8 cellular contexts compared by ENCODE assay signal in the genomic region with DNA sequence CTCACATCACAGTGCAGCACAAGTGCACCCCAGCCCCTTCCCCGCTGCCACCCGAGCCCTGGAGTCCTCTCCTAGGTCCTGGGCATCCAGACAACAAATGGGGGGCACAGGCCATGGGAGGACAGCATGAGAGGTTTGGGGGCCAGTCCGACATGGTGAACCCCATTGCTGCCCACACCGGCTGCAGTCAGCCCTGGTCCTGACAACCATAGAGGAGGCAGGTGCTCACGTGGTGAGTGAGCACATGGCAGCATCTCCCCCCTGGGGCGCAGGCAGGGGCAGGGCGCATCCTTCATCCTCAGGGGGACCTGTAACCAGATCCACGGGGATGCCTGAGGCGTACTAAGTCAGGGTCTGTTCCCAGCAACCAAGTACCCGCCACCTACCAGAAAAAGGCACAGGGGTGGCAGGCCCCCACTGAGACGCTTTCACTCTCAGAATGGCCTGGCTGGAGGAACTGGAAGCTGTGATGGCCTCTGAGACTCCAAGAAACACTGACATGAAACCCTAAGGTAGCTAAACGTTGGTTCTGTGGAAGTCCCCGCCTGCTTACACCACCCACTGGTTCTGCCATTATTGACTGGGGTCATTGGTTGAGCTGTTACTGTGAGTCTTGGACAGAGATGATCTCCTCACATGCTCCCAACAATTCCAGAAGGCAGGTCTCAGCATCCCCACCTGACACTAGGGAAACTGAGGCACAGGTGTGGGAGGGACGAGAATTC. TPM values are rescaled to one million over a fixed set of nuclear protein-coding genes. Genes with fewer than 3 reads are reported as not detected.
DNase-seq lines count a peak whose midpoint lies in the region; ATAC-seq and TF ChIP-seq lines count a peak whose summit lies in the region.

No MANE protein-coding gene starts in this region.

- peak overlapping the region; percentile 82 to 97 for H3K27ac ChIP-seq in SK-N-SH (ENCODE audit: low read depth in 2 of 2, low read length in 1 of 2)
- H3K27ac ChIP-seq in epithelial cell of prostate: peak overlapping the region; percentile 66

- no peaks in the 10 kb centered on the region for H3K9me3 ChIP-seq in SK-N-SH

- WGBS in SK-N-SH (ENCODE audit: low lambda C conversion rate): 91% methylated on average over 5 of the region's 14 CpGs

- no peak for TF ChIP-seq RAD21 in SK-N-SH (IDR thresholded peaks at IDR 0.05; ENCODE audit: low read length)

- ATAC-seq in SK-N-SH treated with all-trans-retinoic acid at 6 μM for 48 hours: no peak
- ATAC-seq in stimulated activated naive CD8-positive, alpha-beta T cell treated with anti-CD3 and anti-CD28 coated beads, Interleukin-15, amount 100 ng/mL, for 72 hours: peak; percentile 21
- ATAC-seq in GM19328 (IDR thresholded peaks at IDR 0.05; ENCODE audit: unreplicated experiment): no peak
- no peak for ATAC-seq in HG03039 (IDR thresholded peaks at IDR 0.05; ENCODE audit: unreplicated experiment)
- no peak for ATAC-seq in Right ventricle myocardium inferior

- peak overlapping the region; percentile 66; the same call in 1 of the 2 replicates for H2AFZ ChIP-seq in SK-N-SH (ENCODE audit: low read depth)

- no peaks in the 10 kb centered on the region for H3K9me2 ChIP-seq in SK-N-SH

- TF ChIP-seq CTCF in SK-N-SH (IDR thresholded peaks at IDR 0.05): no peak

- POLR2A ChIA-PET in SK-N-SH (lab: Yijun Ruan, JAX): interaction anchor here (1.2 to 2.2 kb wide), 3 partner anchors 10 to 57 kb away, joined by 3 to 9 read pairs (median 8); a partner anchor contains a TSS

- H3K27ac Mint-ChIP-seq in stimulated activated naive CD8-positive, alpha-beta T cell treated with anti-CD3 and anti-CD28 coated beads, Interleukin-15, amount 100 ng/mL, for 72 hours: peak overlapping the region; percentile 34 to 92

- H3K9me3 Mint-ChIP-seq in stimulated activated naive CD8-positive, alpha-beta T cell treated with anti-CD3 and anti-CD28 coated beads, Interleukin-15, amount 100 ng/mL, for 72 hours: no peaks in the 10 kb centered on the region

- H3K4me1 ChIP-seq in SK-N-SH (ENCODE audit: control insufficient read depth in 1 of 2, insufficient read depth in 2 of 2, low read depth in 1 of 2, low read length in 1 of 2): peaks cover 11 to 33% of the 10 kb centered on the region in 2 experiments; a peak in 2 of 4 replicates

- H3K36me3 ChIP-seq in SK-N-SH (replicated peaks in 1 of 2; ENCODE audit: control insufficient read depth in 1 of 2, insufficient read depth in 2 of 2, low read length in 1 of 2): no peaks in the 10 kb centered on the region

- H3K79me2 ChIP-seq in SK-N-SH (ENCODE audit: insufficient read depth): no peaks in the 10 kb centered on the region

- peaks cover 73% of the 10 kb centered on the region for H3K4me1 Mint-ChIP-seq in stimulated activated naive CD8-positive, alpha-beta T cell treated with anti-CD3 and anti-CD28 coated beads, Interleukin-15, amount 100 ng/mL, for 72 hours

- H3K4me3 Mint-ChIP-seq in stimulated activated naive CD8-positive, alpha-beta T cell treated with anti-CD3 and anti-CD28 coated beads, Interleukin-15, amount 100 ng/mL, for 72 hours: peak overlapping the region; percentile 63 to 87

- no peak for TF ChIP-seq EP300 in SK-N-SH (IDR thresholded peaks at IDR 0.05; ENCODE audit: borderline replicate concordance in 1 of 2, low read depth in 1 of 2, low read length in 1 of 2)

- CTCF ChIA-PET in SK-N-SH (lab: Yijun Ruan, JAX): interaction anchor here (1.0 to 6.3 kb wide), 7 partner anchors 10 to 191 kb away, joined by 4 to 30 read pairs (median 7); a partner anchor contains a TSS

- peak overlapping the region in 1 of 2 experiments; percentile 43; a peak in 1 of 4 replicates for H3K4me3 ChIP-seq in SK-N-SH (ENCODE audit: low read depth in 2 of 2, low read length in 1 of 2)

- DNase-seq in SK-N-SH: no peak
- peak; percentile 9 for DNase-seq in T-helper 9 cell
- DNase-seq in epithelial cell of prostate (ENCODE audit: low read depth, low spot score): no peak
- peak; percentile 42 to 57 for DNase-seq in stimulated activated naive CD8-positive, alpha-beta T cell treated with anti-CD3 and anti-CD28 coated beads, Interleukin-15, amount 100 ng/mL, for 72 hours
- DNase-seq in Right ventricle myocardium inferior (ENCODE audit: missing footprints): no peak

- H3K27me3 ChIP-seq in SK-N-SH (ENCODE audit: insufficient read depth): 0 out of 2 replicates have a peak, but pooled peaks cover 8% of the 10 kb centered on the region

- peak overlapping the region; percentile 79 for H3K4me2 ChIP-seq in SK-N-SH

- H4K20me1 ChIP-seq in SK-N-SH (ENCODE audit: insufficient read depth): no peaks in the 10 kb centered on the region

- peaks cover 29% of the 10 kb centered on the region for H3F3A ChIP-seq in SK-N-SH (replicated peaks; ENCODE audit: insufficient read depth)

- H3K9ac ChIP-seq in SK-N-SH: peak overlapping the region; percentile 68; the same call in 1 of the 2 replicates

- intact Hi-C loops in Right ventricle myocardium inferior (cut with DNase I): loop anchor here (2.0 kb wide), 1 partner anchor 51 kb away; no protein-coding TSS in a partner anchor

- peaks cover 26% of the 10 kb centered on the region for H3K27me3 Mint-ChIP-seq in stimulated activated naive CD8-positive, alpha-beta T cell treated with anti-CD3 and anti-CD28 coated beads, Interleukin-15, amount 100 ng/mL, for 72 hours

TF ChIP-seq in SK-N-SH, 30 proteins besides CTCF, POLR2A, EP300 and RAD21:
- TF ChIP-seq FOXJ3 (CRISPR knock-in tag; IDR thresholded peaks at IDR 0.05) (no peak), ELF1 (IDR thresholded peaks at IDR 0.05) (no peak), NFIC (IDR thresholded peaks at IDR 0.05; ENCODE audit: borderline replicate concordance) (no peak), GATA2 (CRISPR knock-in tag; IDR thresholded peaks at IDR 0.05) (no peak), GABPA (IDR thresholded peaks at IDR 0.05; ENCODE audit: low read depth) (no peak)
- TF ChIP-seq, protein P1, sequence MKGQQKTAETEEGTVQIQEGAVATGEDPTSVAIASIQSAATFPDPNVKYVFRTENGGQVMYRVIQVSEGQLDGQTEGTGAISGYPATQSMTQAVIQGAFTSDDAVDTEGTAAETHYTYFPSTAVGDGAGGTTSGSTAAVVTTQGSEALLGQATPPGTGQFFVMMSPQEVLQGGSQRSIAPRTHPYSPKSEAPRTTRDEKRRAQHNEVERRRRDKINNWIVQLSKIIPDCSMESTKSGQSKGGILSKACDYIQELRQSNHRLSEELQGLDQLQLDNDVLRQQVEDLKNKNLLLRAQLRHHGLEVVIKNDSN (IDR thresholded peaks at IDR 0.05; ENCODE audit: borderline replicate concordance, low read depth): no peak

TF ChIP-seq in SK-N-SH treated with all-trans-retinoic acid at 6 μM for 48 hours, 23 proteins besides CTCF, POLR2A, EP300 and RAD21:
- no peak for TF ChIP-seq OSR1 (CRISPR knock-in tag; IDR thresholded peaks at IDR 0.05)
- TF ChIP-seq TCF4 (CRISPR knock-in tag; IDR thresholded peaks at IDR 0.05; ENCODE audit: borderline replicate concordance): no peak
- no peak for TF ChIP-seq ZFP3 (CRISPR knock-in tag; IDR thresholded peaks at IDR 0.05)

RNA-seq across cellular contexts. Expression of a gene that starts 6.5 kb away (rescaled TPM):
- 2.9 and 3.2 TPM in 2 replicates for polyA plus RNA-seq in SK-N-SH (2012; rRNA removed)
- polyA plus RNA-seq in SK-N-SH (2012; cell fraction: cytosol; rRNA removed): 1.4 and 1.8 TPM in 2 replicates
- 8.3 and 9.4 TPM in 2 replicates for polyA plus RNA-seq in SK-N-SH (2012; cell fraction: nucleus; rRNA removed)
- total RNA-seq in Right ventricle myocardium inferior: 6.5 TPM

RNA-seq across cellular contexts. Expression of a gene that starts 6.8 kb away (rescaled TPM):
- polyA plus RNA-seq in SK-N-SH (2012; rRNA removed): 0.13 and 0.55 TPM in 2 replicates
- 0.04 and 0.13 TPM in 2 replicates for polyA plus RNA-seq in SK-N-SH (2012; cell fraction: cytosol; rRNA removed)
- polyA plus RNA-seq in SK-N-SH (2012; cell fraction: nucleus; rRNA removed): 0.31 and 0.43 TPM in 2 replicates
- total RNA-seq in Right ventricle myocardium inferior: not detected

RNA-seq across cellular contexts. Expression of a gene that starts 57.0 kb away (rescaled TPM):
- 60.7 and 85.3 TPM in 2 replicates for polyA plus RNA-seq in SK-N-SH (2012; rRNA removed)
- polyA plus RNA-seq in SK-N-SH (2012; cell fraction: cytosol; rRNA removed): 71.4 and 78.1 TPM in 2 replicates
- 48.6 and 65.2 TPM in 2 replicates for polyA plus RNA-seq in SK-N-SH (2012; cell fraction: nucleus; rRNA removed)
- 27.2 TPM for total RNA-seq in Right ventricle myocardium inferior

Comparison
In these comparisons a context has a peak if more than half of its experiments do, and no peak if none do; other contexts are left out.
1. DNase-seq: peak in T-helper 9 cell (single experiment) and stimulated activated naive CD8-positive, alpha-beta T cell treated with anti-CD3 and anti-CD28 coated beads, Interleukin-15, amount 100 ng/mL, for 72 hours (2 of 2); none in SK-N-SH (single experiment), epithelial cell of prostate (single experiment) and Right ventricle myocardium inferior (single experiment).